Comparison of ENCODE assay signal across 1 cellular context in the genomic region with DNA sequence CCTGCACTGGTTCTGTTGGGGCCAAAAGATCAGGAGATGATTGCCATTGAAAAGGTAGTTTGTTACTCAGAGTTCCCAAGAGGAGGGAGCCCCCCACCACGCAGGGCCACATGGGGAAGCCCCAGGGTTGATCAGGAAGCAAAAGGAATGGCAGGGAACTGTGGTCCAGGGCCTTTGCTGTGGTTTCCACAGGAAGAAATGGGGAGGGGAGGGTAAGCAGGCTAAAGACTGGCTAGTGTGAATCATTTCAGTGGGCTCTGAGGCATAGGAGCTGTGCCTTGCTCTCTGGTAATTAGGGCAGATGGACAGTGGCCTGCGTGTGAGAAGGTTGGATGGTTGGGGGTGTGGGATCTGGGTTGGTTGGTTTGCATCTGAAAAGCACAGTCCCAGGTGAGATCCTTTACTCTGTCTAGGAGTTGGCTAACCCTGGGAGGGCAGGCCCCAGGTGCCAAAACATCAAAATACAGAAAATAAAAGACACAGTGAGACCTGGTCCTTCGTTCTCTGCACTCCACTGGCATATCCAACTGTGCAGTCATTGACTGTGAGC.
TF ChIP-seq lines count a peak whose summit lies in the region.

No MANE protein-coding gene starts in this region.

TF ChIP-seq in GM23338, 12 proteins besides CTCF, POLR2A, EP300 and RAD21 (continued from another document):
- TF ChIP-seq, protein P1, sequence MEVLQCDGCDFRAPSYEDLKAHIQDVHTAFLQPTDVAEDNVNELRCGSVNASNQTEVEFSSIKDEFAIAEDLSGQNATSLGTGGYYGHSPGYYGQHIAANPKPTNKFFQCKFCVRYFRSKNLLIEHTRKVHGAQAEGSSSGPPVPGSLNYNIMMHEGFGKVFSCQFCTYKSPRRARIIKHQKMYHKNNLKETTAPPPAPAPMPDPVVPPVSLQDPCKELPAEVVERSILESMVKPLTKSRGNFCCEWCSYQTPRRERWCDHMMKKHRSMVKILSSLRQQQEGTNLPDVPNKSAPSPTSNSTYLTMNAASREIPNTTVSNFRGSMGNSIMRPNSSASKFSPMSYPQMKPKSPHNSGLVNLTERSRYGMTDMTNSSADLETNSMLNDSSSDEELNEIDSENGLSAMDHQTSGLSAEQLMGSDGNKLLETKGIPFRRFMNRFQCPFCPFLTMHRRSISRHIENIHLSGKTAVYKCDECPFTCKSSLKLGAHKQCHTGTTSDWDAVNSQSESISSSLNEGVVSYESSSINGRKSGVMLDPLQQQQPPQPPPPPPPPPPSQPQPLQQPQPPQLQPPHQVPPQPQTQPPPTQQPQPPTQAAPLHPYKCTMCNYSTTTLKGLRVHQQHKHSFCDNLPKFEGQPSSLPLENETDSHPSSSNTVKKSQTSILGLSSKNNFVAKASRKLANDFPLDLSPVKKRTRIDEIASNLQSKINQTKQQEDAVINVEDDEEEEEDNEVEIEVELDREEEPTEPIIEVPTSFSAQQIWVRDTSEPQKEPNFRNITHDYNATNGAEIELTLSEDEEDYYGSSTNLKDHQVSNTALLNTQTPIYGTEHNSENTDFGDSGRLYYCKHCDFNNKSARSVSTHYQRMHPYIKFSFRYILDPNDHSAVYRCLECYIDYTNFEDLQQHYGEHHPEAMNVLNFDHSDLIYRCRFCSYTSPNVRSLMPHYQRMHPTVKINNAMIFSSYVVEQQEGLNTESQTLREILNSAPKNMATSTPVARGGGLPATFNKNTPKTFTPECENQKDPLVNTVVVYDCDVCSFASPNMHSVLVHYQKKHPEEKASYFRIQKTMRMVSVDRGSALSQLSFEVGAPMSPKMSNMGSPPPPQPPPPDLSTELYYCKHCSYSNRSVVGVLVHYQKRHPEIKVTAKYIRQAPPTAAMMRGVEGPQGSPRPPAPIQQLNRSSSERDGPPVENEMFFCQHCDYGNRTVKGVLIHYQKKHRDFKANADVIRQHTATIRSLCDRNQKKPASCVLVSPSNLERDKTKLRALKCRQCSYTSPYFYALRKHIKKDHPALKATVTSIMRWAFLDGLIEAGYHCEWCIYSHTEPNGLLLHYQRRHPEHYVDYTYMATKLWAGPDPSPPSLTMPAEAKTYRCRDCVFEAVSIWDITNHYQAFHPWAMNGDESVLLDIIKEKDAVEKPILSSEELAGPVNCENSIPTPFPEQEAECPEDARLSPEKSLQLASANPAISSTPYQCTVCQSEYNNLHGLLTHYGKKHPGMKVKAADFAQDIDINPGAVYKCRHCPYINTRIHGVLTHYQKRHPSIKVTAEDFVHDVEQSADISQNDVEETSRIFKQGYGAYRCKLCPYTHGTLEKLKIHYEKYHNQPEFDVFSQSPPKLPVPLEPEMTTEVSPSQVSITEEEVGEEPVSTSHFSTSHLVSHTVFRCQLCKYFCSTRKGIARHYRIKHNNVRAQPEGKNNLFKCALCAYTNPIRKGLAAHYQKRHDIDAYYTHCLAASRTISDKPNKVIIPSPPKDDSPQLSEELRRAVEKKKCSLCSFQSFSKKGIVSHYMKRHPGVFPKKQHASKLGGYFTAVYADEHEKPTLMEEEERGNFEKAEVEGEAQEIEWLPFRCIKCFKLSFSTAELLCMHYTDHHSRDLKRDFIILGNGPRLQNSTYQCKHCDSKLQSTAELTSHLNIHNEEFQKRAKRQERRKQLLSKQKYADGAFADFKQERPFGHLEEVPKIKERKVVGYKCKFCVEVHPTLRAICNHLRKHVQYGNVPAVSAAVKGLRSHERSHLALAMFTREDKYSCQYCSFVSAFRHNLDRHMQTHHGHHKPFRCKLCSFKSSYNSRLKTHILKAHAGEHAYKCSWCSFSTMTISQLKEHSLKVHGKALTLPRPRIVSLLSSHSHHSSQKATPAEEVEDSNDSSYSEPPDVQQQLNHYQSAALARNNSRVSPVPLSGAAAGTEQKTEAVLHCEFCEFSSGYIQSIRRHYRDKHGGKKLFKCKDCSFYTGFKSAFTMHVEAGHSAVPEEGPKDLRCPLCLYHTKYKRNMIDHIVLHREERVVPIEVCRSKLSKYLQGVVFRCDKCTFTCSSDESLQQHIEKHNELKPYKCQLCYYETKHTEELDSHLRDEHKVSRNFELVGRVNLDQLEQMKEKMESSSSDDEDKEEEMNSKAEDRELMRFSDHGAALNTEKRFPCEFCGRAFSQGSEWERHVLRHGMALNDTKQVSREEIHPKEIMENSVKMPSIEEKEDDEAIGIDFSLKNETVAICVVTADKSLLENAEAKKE (CRISPR knock-in tag; IDR thresholded peaks at IDR 0.05): no peak; the same call in 1 of the 2 replicates
- TF ChIP-seq ZNF114 (CRISPR knock-in tag; IDR thresholded peaks at IDR 0.05) (no peak), EZH2 (IDR thresholded peaks at IDR 0.05; ENCODE audit: low read depth, unreplicated experiment) (no peak), STAT1 (IDR thresholded peaks at IDR 0.05; ENCODE audit: unreplicated experiment) (no peak), POLR2AphosphoS5 (IDR thresholded peaks at IDR 0.05; ENCODE audit: low read depth) (no peak)
- TF ChIP-seq, protein P2, sequence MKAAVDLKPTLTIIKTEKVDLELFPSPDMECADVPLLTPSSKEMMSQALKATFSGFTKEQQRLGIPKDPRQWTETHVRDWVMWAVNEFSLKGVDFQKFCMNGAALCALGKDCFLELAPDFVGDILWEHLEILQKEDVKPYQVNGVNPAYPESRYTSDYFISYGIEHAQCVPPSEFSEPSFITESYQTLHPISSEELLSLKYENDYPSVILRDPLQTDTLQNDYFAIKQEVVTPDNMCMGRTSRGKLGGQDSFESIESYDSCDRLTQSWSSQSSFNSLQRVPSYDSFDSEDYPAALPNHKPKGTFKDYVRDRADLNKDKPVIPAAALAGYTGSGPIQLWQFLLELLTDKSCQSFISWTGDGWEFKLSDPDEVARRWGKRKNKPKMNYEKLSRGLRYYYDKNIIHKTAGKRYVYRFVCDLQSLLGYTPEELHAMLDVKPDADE (IDR thresholded peaks at IDR 0.05): no peak
- TF ChIP-seq, protein P3, sequence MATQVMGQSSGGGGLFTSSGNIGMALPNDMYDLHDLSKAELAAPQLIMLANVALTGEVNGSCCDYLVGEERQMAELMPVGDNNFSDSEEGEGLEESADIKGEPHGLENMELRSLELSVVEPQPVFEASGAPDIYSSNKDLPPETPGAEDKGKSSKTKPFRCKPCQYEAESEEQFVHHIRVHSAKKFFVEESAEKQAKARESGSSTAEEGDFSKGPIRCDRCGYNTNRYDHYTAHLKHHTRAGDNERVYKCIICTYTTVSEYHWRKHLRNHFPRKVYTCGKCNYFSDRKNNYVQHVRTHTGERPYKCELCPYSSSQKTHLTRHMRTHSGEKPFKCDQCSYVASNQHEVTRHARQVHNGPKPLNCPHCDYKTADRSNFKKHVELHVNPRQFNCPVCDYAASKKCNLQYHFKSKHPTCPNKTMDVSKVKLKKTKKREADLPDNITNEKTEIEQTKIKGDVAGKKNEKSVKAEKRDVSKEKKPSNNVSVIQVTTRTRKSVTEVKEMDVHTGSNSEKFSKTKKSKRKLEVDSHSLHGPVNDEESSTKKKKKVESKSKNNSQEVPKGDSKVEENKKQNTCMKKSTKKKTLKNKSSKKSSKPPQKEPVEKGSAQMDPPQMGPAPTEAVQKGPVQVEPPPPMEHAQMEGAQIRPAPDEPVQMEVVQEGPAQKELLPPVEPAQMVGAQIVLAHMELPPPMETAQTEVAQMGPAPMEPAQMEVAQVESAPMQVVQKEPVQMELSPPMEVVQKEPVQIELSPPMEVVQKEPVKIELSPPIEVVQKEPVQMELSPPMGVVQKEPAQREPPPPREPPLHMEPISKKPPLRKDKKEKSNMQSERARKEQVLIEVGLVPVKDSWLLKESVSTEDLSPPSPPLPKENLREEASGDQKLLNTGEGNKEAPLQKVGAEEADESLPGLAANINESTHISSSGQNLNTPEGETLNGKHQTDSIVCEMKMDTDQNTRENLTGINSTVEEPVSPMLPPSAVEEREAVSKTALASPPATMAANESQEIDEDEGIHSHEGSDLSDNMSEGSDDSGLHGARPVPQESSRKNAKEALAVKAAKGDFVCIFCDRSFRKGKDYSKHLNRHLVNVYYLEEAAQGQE (IDR thresholded peaks at IDR 0.05; ENCODE audit: unreplicated experiment): no peak
